ENCODE assay signal across 1 cellular context in genomic region chr15:81843226-81843625, GRCh38.
TF ChIP-seq lines count a peak whose summit lies in the region.

No MANE protein-coding gene starts in this region.

TF ChIP-seq in K562, 482 proteins besides CTCF, POLR2A, EP300 and RAD21 (continued from another document):
- TF ChIP-seq TFE3 (CRISPR knock-in tag; IDR thresholded peaks at IDR 0.05) (peak; percentile 36; the same call in 1 of the 2 replicates), RBM14 (IDR thresholded peaks at IDR 0.05; ENCODE audit: borderline replicate concordance, insufficient read depth, low read depth, low read length) (no peak), ZNF277 (CRISPR knock-in tag; IDR thresholded peaks at IDR 0.05; ENCODE audit: borderline replicate concordance) (no peak), CBX1 (IDR thresholded peaks at IDR 0.05; ENCODE audit: low read depth) (no peak; the same call in 1 of the 2 replicates), CTCFL (IDR thresholded peaks at IDR 0.05; ENCODE audit: borderline replicate concordance, insufficient read depth, low read depth, low read length, poor library complexity, severe bottlenecking) (no peak), BRCA1 (IDR thresholded peaks at IDR 0.05) (no peak), BRCA1 (CRISPR knock-in tag; IDR thresholded peaks at IDR 0.05) (no peak), KDM2B (CRISPR knock-in tag; IDR thresholded peaks at IDR 0.05) (no peak), ZFP36 (IDR thresholded peaks at IDR 0.05; ENCODE audit: low read depth, low read length, partially characterized antibody) (peak; percentile 13), POLR2H (tag; IDR thresholded peaks at IDR 0.05; ENCODE audit: low read depth) (no peak)
TF ChIP-seq in K562: peak in this region for 2.
